1 cellular context compared by ENCODE assay signal in genomic region chr6:80550748-80551147, GRCh38.
TF ChIP-seq lines count a peak whose summit lies in the region.

No MANE protein-coding gene starts in this region.

TF ChIP-seq in IMR-90, 13 proteins besides CTCF, POLR2A, EP300 and RAD21:
- TF ChIP-seq RCOR1 (IDR thresholded peaks at IDR 0.05; ENCODE audit: insufficient replicate concordance, low read length) (no peak), MXI1 (IDR thresholded peaks at IDR 0.05; ENCODE audit: borderline replicate concordance, low read depth, low read length) (no peak), ELK1 (IDR thresholded peaks at IDR 0.05; ENCODE audit: borderline replicate concordance, low read depth, low read length) (no peak), NFE2L2 (IDR thresholded peaks at IDR 0.05; ENCODE audit: low read depth, low read length) (no peak), CHD1 (IDR thresholded peaks at IDR 0.05; ENCODE audit: low read depth, low read length) (no peak), FOS (IDR thresholded peaks at IDR 0.05; ENCODE audit: low read depth, low read length) (no peak), CEBPB (IDR thresholded peaks at IDR 0.05; ENCODE audit: low read depth, low read length) (no peak), MAZ (IDR thresholded peaks at IDR 0.05; ENCODE audit: borderline replicate concordance, low read depth, low read length) (no peak), BHLHE40 (IDR thresholded peaks at IDR 0.05; ENCODE audit: low read depth, low read length) (no peak), MAFK (IDR thresholded peaks at IDR 0.05; ENCODE audit: low read depth, low read length) (no peak), SMC3 (IDR thresholded peaks at IDR 0.05; ENCODE audit: low read depth, low read length) (no peak), USF2 (IDR thresholded peaks at IDR 0.05; ENCODE audit: low read depth, low read length) (no peak), RFX5 (IDR thresholded peaks at IDR 0.05; ENCODE audit: low read depth, low read length) (no peak)
